Comparison of ENCODE assay signal across 15 cellular contexts in genomic region chr3:97914390-97914789, GRCh38. TPM values are rescaled to one million over a fixed set of nuclear protein-coding genes. Genes with fewer than 3 reads are reported as not detected.
DNase-seq lines count a peak whose midpoint lies in the region; ATAC-seq and TF ChIP-seq lines count a peak whose summit lies in the region.
"Had no signal": no experiment of that assay in that cellular context is flagged by ENCODE, and none has a peak within 500 bp of the region (broad histone marks: within the 10 kb centered on the region; RNA-seq: fewer than 3 reads in every experiment).

No MANE protein-coding gene starts in this region.

- intact Hi-C loops in colonic mucosa (cut with DNase I), result no loop called here

- DNase-seq in NCI-H226 (peak; percentile 70), colonic mucosa (peak; percentile 41), renal cortical epithelial cell (ENCODE audit: low read depth) (peak; percentile 54), MV-4-11 (lab: John Stamatoyannopoulos, UW) (no peak), NCI-H510A (lab: John Stamatoyannopoulos, UW) (no peak)
- DNase-seq in activated CD8-positive, alpha-beta memory T cell treated with anti-CD3 and anti-CD28 coated beads for 24 hours, result no peak
- no peak for DNase-seq in activated CD4-positive, alpha-beta T cell treated with anti-CD3 and anti-CD28 coated beads, Interleukin-2, amount 50 U/mL, for 48 hours
- DNase-seq: activated CD4-positive, alpha-beta T cell treated with anti-CD3 and anti-CD28 coated beads, Interleukin-2, amount 50 U/mL, for 1 hour; C1 segment of cervical spinal cord; NCI-H1105 treated with DMSO at 0.1 percent for 48 hours; substantia nigra had no signal

- H3K4me3 ChIP-seq in colonic mucosa, result no peak overlapping the region
- H3K4me3 ChIP-seq: lung, right atrium auricular region, SK-N-MC had no signal

- H3K4me1 ChIP-seq in colonic mucosa, result peaks cover 6% of the 10 kb centered on the region

- ATAC-seq in HG02852 (IDR thresholded peaks at IDR 0.05; ENCODE audit: unreplicated experiment), result peak; percentile 64

- H3K36me3 ChIP-seq in colonic mucosa, result peaks cover 3% of the 10 kb centered on the region

- no peaks in the 10 kb centered on the region for H3K9me3 ChIP-seq in colonic mucosa
- H3K9me3 ChIP-seq: right atrium auricular region had no signal

- TF ChIP-seq CTCF in colonic mucosa (IDR thresholded peaks at IDR 0.05), result no peak

- H3K9ac ChIP-seq in colonic mucosa (ENCODE audit: low read depth in 2 of 2, low read length in 2 of 2), result no peak overlapping the region

- no peak overlapping the region for H3K27ac ChIP-seq in colonic mucosa
- H3K27ac ChIP-seq: right atrium auricular region, SK-N-MC had no signal

- H3K27me3 ChIP-seq in colonic mucosa, result no peaks in the 10 kb centered on the region
- H3K27me3 ChIP-seq: right atrium auricular region had no signal

RNA-seq across cellular contexts. Expression of gene RIOX2, which starts 57.8 kb away (rescaled TPM):
- total RNA-seq in colonic mucosa (10 to 100 TPM; 17.6 to 21.9 TPM), renal cortical epithelial cell (29.6 and 40.8 TPM in 2 replicates)

Comparison
In these comparisons a context has a peak if more than half of its experiments do, and no peak if none do; other contexts are left out.
1. DNase-seq: peak in NCI-H226 (single experiment), colonic mucosa (single experiment) and renal cortical epithelial cell (single experiment); none in MV-4-11 (single experiment), NCI-H510A (single experiment), activated CD8-positive, alpha-beta memory T cell treated with anti-CD3 and anti-CD28 coated beads for 24 hours (single experiment) and activated CD4-positive, alpha-beta T cell treated with anti-CD3 and anti-CD28 coated beads, Interleukin-2, amount 50 U/mL, for 48 hours (0 of 2).